In genomic region chr4:18579222-18579621, GRCh38 we compare ENCODE assay signal across 28 cellular contexts.
"Had no signal": no experiment of that assay in that cellular context is flagged by ENCODE, and none has a peak within 500 bp of the region (broad histone marks: within the 10 kb centered on the region; RNA-seq: fewer than 3 reads in every experiment).

No MANE protein-coding gene starts in this region.

- ATAC-seq: activated T-cell treated with anti-CD3 and anti-CD28 coated beads, Interleukin-2, amount 50 U/mL, for 4 hours; PC-3 had no signal

- H3K36me3 ChIP-seq: brain microvascular endothelial cell, Peyer's patch had no signal

- H3K36me3 Mint-ChIP-seq: activated naive CD8-positive, alpha-beta T cell treated with anti-CD3 and anti-CD28 coated beads for 36 hours had no signal

- H3K27ac ChIP-seq: brain microvascular endothelial cell, Peyer's patch had no signal

- H3K4me1 ChIP-seq: Peyer's patch had no signal

- H3K4me3 ChIP-seq: Peyer's patch had no signal

- H3K27ac Mint-ChIP-seq: activated CD4-positive, alpha-beta T cell treated with anti-CD3 and anti-CD28 coated beads, Interleukin-2, amount 10 ng/mL, durations not matched to agents 7 days and 5 days; activated naive CD8-positive, alpha-beta T cell treated with anti-CD3 and anti-CD28 coated beads for 36 hours; activated T-helper 1 cell treated with anti-CD3 and anti-CD28 coated beads, Interleukin-12 subunit alpha, Interleukin-12 subunit beta, Interleukin-2, Interleukin-4 antibody, amounts not matched to agents 30 ng/mL and 10 ng/mL and 1 ng/mL, durations not matched to agents 14 hours and 24 hours and 36 hours; IgD-negative memory B cell had no signal

- H3K4me1 Mint-ChIP-seq: activated CD4-positive, alpha-beta T cell treated with anti-CD3 and anti-CD28 coated beads, Interleukin-2, amount 10 ng/mL, durations not matched to agents 7 days and 5 days; activated naive CD8-positive, alpha-beta T cell treated with anti-CD3 and anti-CD28 coated beads for 36 hours; IgD-negative memory B cell had no signal

- H3K27me3 ChIP-seq: brain microvascular endothelial cell, Peyer's patch had no signal

- H3K9me3 Mint-ChIP-seq: activated CD4-positive, alpha-beta T cell treated with anti-CD3 and anti-CD28 coated beads, Interleukin-2, amount 10 ng/mL, durations not matched to agents 7 days and 5 days; activated naive CD8-positive, alpha-beta T cell treated with anti-CD3 and anti-CD28 coated beads for 36 hours; activated T-cell treated with anti-CD3 and anti-CD28 coated beads, Interleukin-2, amount 50 U/mL, for 4 hours; activated T-helper 1 cell treated with anti-CD3 and anti-CD28 coated beads, Interleukin-12 subunit alpha, Interleukin-12 subunit beta, Interleukin-2, Interleukin-4 antibody, amounts not matched to agents 30 ng/mL and 10 ng/mL and 1 ng/mL, durations not matched to agents 14 hours and 24 hours and 36 hours; IgD-negative memory B cell had no signal

- DNase-seq: activated CD4-positive, alpha-beta T cell treated with anti-CD3 and anti-CD28 coated beads, Interleukin-2, amount 10 ng/mL, durations not matched to agents 7 days and 5 days; activated CD4-positive, alpha-beta T cell treated with anti-CD3 and anti-CD28 coated beads, Interleukin-2, amount 50 U/mL, for 48 hours; activated CD8-positive, alpha-beta memory T cell treated with anti-CD3 and anti-CD28 coated beads, Interleukin-2, amount 50 U/mL, for 4 hours; activated naive CD4-positive, alpha-beta T cell treated with anti-CD3 and anti-CD28 coated beads, Interleukin-2, amount 50 U/mL, for 16 hours; activated naive CD8-positive, alpha-beta T cell treated with anti-CD3 and anti-CD28 coated beads for 36 hours; activated T-cell treated with anti-CD3 and anti-CD28 coated beads for 4 hours; activated T-cell treated with anti-CD3 and anti-CD28 coated beads, Interleukin-2, amount 50 U/mL, for 4 hours; amniotic stem cell; aorta; brain microvascular endothelial cell; central memory CD4-positive, alpha-beta T cell; Karpas-422; KBM-7; NCI-H1105; NCI-H1436 treated with DMSO at 0.1 percent for 48 hours; NCI-H1694 treated with DMSO at 0.1 percent for 48 hours; NCI-H2029; NCI-H2107; NCI-H226; NCI-H524 treated with DMSO at 0.1 percent for 48 hours; NCI-H774; PC-3; Peyer's patch; RPMI8226; SHP77 treated with DMSO at 0.1 percent for 48 hours; T1000 had no signal

- H3K9me3 ChIP-seq: Peyer's patch had no signal

- H3K4me3 Mint-ChIP-seq: activated CD4-positive, alpha-beta T cell treated with anti-CD3 and anti-CD28 coated beads, Interleukin-2, amount 10 ng/mL, durations not matched to agents 7 days and 5 days; activated naive CD8-positive, alpha-beta T cell treated with anti-CD3 and anti-CD28 coated beads for 36 hours; activated T-cell treated with anti-CD3 and anti-CD28 coated beads, Interleukin-2, amount 50 U/mL, for 4 hours; activated T-helper 1 cell treated with anti-CD3 and anti-CD28 coated beads, Interleukin-12 subunit alpha, Interleukin-12 subunit beta, Interleukin-2, Interleukin-4 antibody, amounts not matched to agents 30 ng/mL and 10 ng/mL and 1 ng/mL, durations not matched to agents 14 hours and 24 hours and 36 hours; IgD-negative memory B cell had no signal
